In the genomic region with DNA sequence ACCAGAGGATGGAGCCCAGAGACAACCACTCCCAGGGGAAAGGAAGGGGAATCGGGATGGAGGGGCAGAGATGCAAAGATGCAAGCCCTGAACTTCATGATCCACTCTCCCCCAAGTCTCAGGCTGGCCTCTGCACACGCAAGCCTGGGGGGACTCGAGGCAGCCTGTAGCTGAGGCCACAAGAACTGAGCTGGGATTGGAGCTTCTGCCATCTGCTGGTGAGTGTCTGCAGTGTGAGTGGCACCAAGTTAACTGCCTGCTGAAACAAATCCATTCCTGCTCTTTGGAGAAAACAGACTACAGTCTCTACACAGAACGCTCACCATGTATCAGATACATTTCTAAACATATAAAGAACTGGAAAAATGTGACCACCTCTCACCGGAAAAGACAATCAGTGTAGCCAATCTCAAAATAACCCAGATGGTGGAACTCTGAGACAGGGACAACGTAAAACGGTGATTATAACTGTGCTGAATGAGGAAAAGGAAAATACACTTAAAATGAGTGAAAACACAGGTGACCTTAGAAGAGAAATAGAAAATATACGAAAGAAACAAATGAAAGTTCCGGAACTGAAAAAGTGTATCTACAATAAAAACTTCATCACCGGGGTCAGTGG, we compare ENCODE assay signal across 8 cellular contexts.
DNase-seq lines count a peak whose midpoint lies in the region; ATAC-seq, FAIRE-seq and TF ChIP-seq lines count a peak whose summit lies in the region.

No MANE protein-coding gene starts in this region.

- FAIRE-seq in GM19239 (lab: Jason Lieb, UNC), result peak; percentile 74

- peaks cover 68% of the 10 kb centered on the region for H3K36me3 Mint-ChIP-seq in activated T-helper 17 cell treated with anti-CD3 and anti-CD28 coated beads, Interleukin-2, amount 50 U/mL, for 72 hours (ENCODE audit: low read depth)
- peaks cover 34% of the 10 kb centered on the region for H3K36me3 Mint-ChIP-seq in osteocyte (ENCODE audit: unreplicated experiment)

- TF ChIP-seq CTCF in foreskin keratinocyte (conservative IDR thresholded peaks at IDR 0.05), result peak; percentile 73
- peak; percentile 80 for TF ChIP-seq CTCF in osteocyte (IDR thresholded peaks at IDR 0.05)

- H3K36me3 ChIP-seq in NT2/D1 (ENCODE audit: insufficient read depth, insufficient read length, low read length), result peaks cover 60% of the 10 kb centered on the region

- H3K27me3 ChIP-seq in NT2/D1 (ENCODE audit: insufficient read depth, insufficient read length) (no peaks in the 10 kb centered on the region), foreskin keratinocyte (no peaks in the 10 kb centered on the region)

- no peak overlapping the region for H3K27ac Mint-ChIP-seq in activated T-helper 17 cell treated with anti-CD3 and anti-CD28 coated beads, Interleukin-2, amount 50 U/mL, for 72 hours
- H3K27ac Mint-ChIP-seq in osteocyte (ENCODE audit: unreplicated experiment), result no peak overlapping the region

- H3K9me3 ChIP-seq in NT2/D1 (ENCODE audit: insufficient read depth, low read length), result peaks cover 8% of the 10 kb centered on the region

- no peak overlapping the region for H3K9ac ChIP-seq in NT2/D1 (ENCODE audit: insufficient read length, low read depth)

- DNase-seq in AML-193 (lab: John Stamatoyannopoulos, UW), result peak; percentile 29 to 60
- DNase-seq in GM19239 (ENCODE audit: insufficient read length, low spot score), result peak; percentile 64
- peak; percentile 42 for DNase-seq in NT2/D1 (ENCODE audit: low read depth, low spot score)
- DNase-seq in foreskin keratinocyte, result peak in 1 of 2 donors; percentile 15
- DNase-seq in osteocyte (ENCODE audit: extremely low spot score, unreplicated experiment), result no peak

- H3K4me1 Mint-ChIP-seq in activated T-helper 17 cell treated with anti-CD3 and anti-CD28 coated beads, Interleukin-2, amount 50 U/mL, for 72 hours, result peaks cover 6% of the 10 kb centered on the region
- H3K4me1 Mint-ChIP-seq in osteocyte (ENCODE audit: unreplicated experiment), result peaks cover 2% of the 10 kb centered on the region

- H3K4me3 ChIP-seq in NT2/D1 (ENCODE audit: insufficient read length, low read depth), result no peak overlapping the region

- H3K4me3 Mint-ChIP-seq in activated T-helper 17 cell treated with anti-CD3 and anti-CD28 coated beads, Interleukin-2, amount 50 U/mL, for 72 hours, result no peak overlapping the region
- no peak overlapping the region for H3K4me3 Mint-ChIP-seq in osteocyte (ENCODE audit: unreplicated experiment)

- H3K4me1 ChIP-seq in NT2/D1 (ENCODE audit: insufficient read depth, insufficient read length), result no peaks in the 10 kb centered on the region
- H3K4me1 ChIP-seq in foreskin keratinocyte, result no peaks in the 10 kb centered on the region

- no peak overlapping the region for H3K27ac ChIP-seq in foreskin keratinocyte

- ATAC-seq in activated T-helper 17 cell treated with anti-CD3 and anti-CD28 coated beads, Interleukin-2, amount 50 U/mL, for 72 hours (replicated peaks), result peak; percentile 61
- ATAC-seq in foreskin keratinocyte (peak; percentile 55), HG03565 (IDR thresholded peaks at IDR 0.05; ENCODE audit: unreplicated experiment) (no peak), HG02870 (IDR thresholded peaks at IDR 0.05; ENCODE audit: unreplicated experiment) (no peak)

- H3K9me3 Mint-ChIP-seq in activated T-helper 17 cell treated with anti-CD3 and anti-CD28 coated beads, Interleukin-2, amount 50 U/mL, for 72 hours, result no peaks in the 10 kb centered on the region
- peaks cover 13% of the 10 kb centered on the region for H3K9me3 Mint-ChIP-seq in osteocyte (ENCODE audit: unreplicated experiment)

- H3K27me3 Mint-ChIP-seq in activated T-helper 17 cell treated with anti-CD3 and anti-CD28 coated beads, Interleukin-2, amount 50 U/mL, for 72 hours, result no peaks in the 10 kb centered on the region
- no peaks in the 10 kb centered on the region for H3K27me3 Mint-ChIP-seq in osteocyte (ENCODE audit: unreplicated experiment)

Comparison
In these comparisons a context has a peak if more than half of its experiments do, and no peak if none do; other contexts are left out.
1. ATAC-seq: peak in activated T-helper 17 cell treated with anti-CD3 and anti-CD28 coated beads, Interleukin-2, amount 50 U/mL, for 72 hours (single experiment) and foreskin keratinocyte (single experiment); none in HG03565 (single experiment) and HG02870 (single experiment).